8 cellular contexts compared by ENCODE assay signal in genomic region chr17:38703742-38704644, GRCh38.
A peak's percentile ranks its signal among the peaks of the same experiment; 100 is the strongest.
DNase-seq lines count a peak whose midpoint lies in the region; ATAC-seq and TF ChIP-seq lines count a peak whose summit lies in the region.

No MANE protein-coding gene starts in this region.

- H3K27me3 Mint-ChIP-seq in T-helper 2 cell treated with Interferon-gamma antibody and Interleukin-4, amounts not matched to agents 5 μg/mL and 100 μg/mL, for 36 hours (ENCODE audit: low read depth), result no peaks in the 10 kb centered on the region

- H3K4me3 ChIP-seq in astrocyte of the spinal cord (ENCODE audit: low read depth, low read length) (peak overlapping the region; percentile 81), iPS-11a (ENCODE audit: low read depth, low read length) (peak overlapping the region; percentile 27), skin epidermis (peak overlapping the region; percentile 67 to 93 (median 87))

- peak overlapping the region; percentile 94 for H3K4me3 Mint-ChIP-seq in T-helper 2 cell treated with Interferon-gamma antibody and Interleukin-4, amounts not matched to agents 5 μg/mL and 100 μg/mL, for 36 hours

- H3K4me1 Mint-ChIP-seq in T-helper 2 cell treated with Interferon-gamma antibody and Interleukin-4, amounts not matched to agents 5 μg/mL and 100 μg/mL, for 36 hours (ENCODE audit: low read depth), result peaks cover 39% of the 10 kb centered on the region

- peak overlapping the region; percentile 97 for H3K27ac Mint-ChIP-seq in T-helper 2 cell treated with Interferon-gamma antibody and Interleukin-4, amounts not matched to agents 5 μg/mL and 100 μg/mL, for 36 hours

- H3K36me3 Mint-ChIP-seq in T-helper 2 cell treated with Interferon-gamma antibody and Interleukin-4, amounts not matched to agents 5 μg/mL and 100 μg/mL, for 36 hours (ENCODE audit: low read depth), result peaks cover 14% of the 10 kb centered on the region

- DNase-seq in NCI-H1417 treated with DMSO at 0.1 percent for 48 hours (lab: John Stamatoyannopoulos, UW), result peak; percentile 59
- peak; percentile 79 for DNase-seq in T-helper 2 cell treated with Interferon-gamma antibody and Interleukin-4, amounts not matched to agents 5 μg/mL and 100 μg/mL, for 36 hours (ENCODE audit: low spot score)
- no peak for DNase-seq in astrocyte of the spinal cord (ENCODE audit: low read depth, low spot score)
- DNase-seq in AG08395 (ENCODE audit: low spot score), result no peak

- H3K9me3 Mint-ChIP-seq in T-helper 2 cell treated with Interferon-gamma antibody and Interleukin-4, amounts not matched to agents 5 μg/mL and 100 μg/mL, for 36 hours, result no peaks in the 10 kb centered on the region

- peak overlapping the region; percentile 23 to 99 (median 96) for H3K27ac ChIP-seq in skin epidermis

- ATAC-seq in GM19467 (IDR thresholded peaks at IDR 0.05; ENCODE audit: unreplicated experiment), result no peak

- in situ Hi-C loops in astrocyte of the spinal cord (cut with HindIII; ENCODE audit: low sequenced_read_pairs), result no loop called here

- TF ChIP-seq CTCF in astrocyte of the spinal cord (IDR thresholded peaks at IDR 0.05; ENCODE audit: low read depth, low read length), result no peak

- peak; percentile 48 for TF ChIP-seq POLR2A in GM18526 (IDR thresholded peaks at IDR 0.05; ENCODE audit: extremely low read depth, insufficient read length)

Comparison
In these comparisons a context has a peak if more than half of its experiments do, and no peak if none do; other contexts are left out.
1. DNase-seq: peak in NCI-H1417 treated with DMSO at 0.1 percent for 48 hours (single experiment) and T-helper 2 cell treated with Interferon-gamma antibody and Interleukin-4, amounts not matched to agents 5 μg/mL and 100 μg/mL, for 36 hours (single experiment); none in astrocyte of the spinal cord (single experiment) and AG08395 (single experiment).
2. H3K4me3 ChIP-seq: peak in every context shown above with its lines; median percentile 87 in skin epidermis; 81 in astrocyte of the spinal cord; 27 in iPS-11a.